Comparison of ENCODE assay signal across 11 cellular contexts in the genomic region with DNA sequence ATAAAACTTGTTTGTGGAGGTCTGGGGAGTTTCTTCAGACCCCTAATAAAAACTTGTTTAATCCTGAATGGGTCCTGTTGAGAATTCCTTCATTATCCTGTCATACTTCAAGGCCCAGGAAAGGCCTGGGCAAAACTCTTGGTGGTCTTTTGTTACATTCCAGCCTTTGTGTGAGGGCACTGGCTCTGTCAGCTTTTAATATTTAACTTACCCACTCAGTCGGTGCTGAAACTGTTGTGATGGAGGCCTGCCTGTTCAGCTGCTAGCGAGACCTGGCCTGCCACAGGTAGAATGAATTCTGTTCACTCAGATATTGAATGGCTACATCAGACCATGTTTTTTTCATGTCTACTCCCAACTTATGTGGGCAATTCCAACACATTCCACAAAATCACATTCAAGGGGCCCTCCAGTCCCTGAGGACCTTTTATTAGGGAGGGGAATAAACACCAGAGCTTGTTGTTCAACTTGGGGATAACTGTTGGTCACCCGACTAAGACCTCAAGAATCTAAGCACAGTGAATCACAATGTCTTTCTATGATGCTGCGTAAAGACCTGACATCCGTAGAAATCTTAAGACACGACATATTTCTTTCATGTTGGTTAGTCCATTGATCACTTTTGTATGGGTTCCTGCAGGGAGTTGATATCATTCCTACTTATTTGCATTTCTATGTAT. TPM values are rescaled to one million over a fixed set of nuclear protein-coding genes. Genes with fewer than 3 reads are reported as not detected.
"Had no signal": no experiment of that assay in that cellular context is flagged by ENCODE, and none has a peak within 500 bp of the region (broad histone marks: within the 10 kb centered on the region; RNA-seq: fewer than 3 reads in every experiment).

No MANE protein-coding gene starts in this region.

- H3K36me3 ChIP-seq: HAP-1 had no signal

- H3K27ac ChIP-seq: GM23248 had no signal

- ATAC-seq: HCT116, HepG2 had no signal

- DNase-seq: GM23248, GOT3, H7, HFFc6, KBM-7 had no signal

- H3K9ac ChIP-seq: GM23248 had no signal

- H3K9me3 ChIP-seq: HAP-1 had no signal

- H3K4me3 ChIP-seq: GM23248, HAP-1 had no signal

- H3K4me1 ChIP-seq: HAP-1 had no signal

RNA-seq across cellular contexts. Expression of gene NLRP8, which starts 12.5 kb away (rescaled TPM):
- total RNA-seq: GM23248, H4, H7, HepG2, HFFc6, HT-29 had no signal
- polyA plus RNA-seq: GM23248, HepG2, IgD-negative memory B cell had no signal

RNA-seq across cellular contexts. Expression of gene NLRP5, which starts 26.4 kb away (rescaled TPM):
- total RNA-seq: GM23248, H7, HepG2, HFFc6, HT-29 had no signal
- polyA plus RNA-seq: GM23248, HepG2, IgD-negative memory B cell had no signal

RNA-seq across cellular contexts. Expression of gene NLRP13, which starts 28.0 kb away (rescaled TPM):
- total RNA-seq: GM23248, H4, H7, HepG2, HFFc6, HT-29 had no signal
- polyA plus RNA-seq: GM23248, HepG2, IgD-negative memory B cell had no signal
